In genomic region chr5:34778451-34778850, GRCh38 we compare ENCODE assay signal across 30 cellular contexts.
"Had no signal": no experiment of that assay in that cellular context is flagged by ENCODE, and none has a peak within 500 bp of the region (broad histone marks: within the 10 kb centered on the region; RNA-seq: fewer than 3 reads in every experiment).

No MANE protein-coding gene starts in this region.

- FAIRE-seq: colon, endometrium, endothelial cell of umbilical vein, frontal cortex had no signal

- H3K9me3 ChIP-seq: colonic mucosa, gastrocnemius medialis had no signal

- H3K27ac ChIP-seq: colonic mucosa, coronary artery, dorsolateral prefrontal cortex, epithelial cell of prostate, esophagus muscularis mucosa, esophagus squamous epithelium, foreskin keratinocyte, gastrocnemius medialis, gastroesophageal sphincter, heart left ventricle, heart right ventricle, hepatocyte had no signal

- H3K36me3 ChIP-seq: colonic mucosa, esophagus muscularis mucosa, esophagus squamous epithelium, gastrocnemius medialis, gastroesophageal sphincter, heart left ventricle, heart right ventricle had no signal

- H3K79me2 ChIP-seq: hepatocyte had no signal

- DNase-seq: colonic mucosa; cortex of kidney; dermis blood vessel endothelial cell; dorsolateral prefrontal cortex; effector CD4-positive, alpha-beta T cell; effector CD8-positive, alpha-beta T cell; effector memory CD4-positive, alpha-beta T cell; effector memory CD8-positive, alpha-beta T cell; endodermal cell; erythroblast; esophagus squamous epithelium; foreskin fibroblast; foreskin keratinocyte; foreskin melanocyte; gastrocnemius medialis; glutamatergic neuron; head of caudate nucleus; heart left ventricle; heart right ventricle had no signal

- H3K27ac Mint-ChIP-seq: dendritic cell treated with granulocyte-macrophage colony-stimulating factor and Interleukin-4, amounts not matched to agents 40 ng/mL and 50 ng/mL, for 4 days; effector memory CD8-positive, alpha-beta T cell; endodermal cell had no signal

- H3K4me1 ChIP-seq: colonic mucosa, esophagus muscularis mucosa, esophagus squamous epithelium, foreskin keratinocyte, gastrocnemius medialis, gastroesophageal sphincter, heart left ventricle, heart right ventricle had no signal

- ATAC-seq: effector memory CD8-positive, alpha-beta T cell; esophagus mucosa; foreskin keratinocyte; gastrocnemius medialis; gastroesophageal sphincter; heart left ventricle; heart right ventricle had no signal

- H3K4me1 Mint-ChIP-seq: endodermal cell had no signal

- H3K4me3 ChIP-seq: colonic mucosa, coronary artery, dorsolateral prefrontal cortex, esophagus muscularis mucosa, esophagus squamous epithelium, gastrocnemius medialis, gastroesophageal sphincter, heart left ventricle, heart right ventricle, hepatocyte had no signal

- H3K27me3 ChIP-seq: colonic mucosa, dorsolateral prefrontal cortex, esophagus muscularis mucosa, esophagus squamous epithelium, foreskin keratinocyte, gastrocnemius medialis, gastroesophageal sphincter, heart left ventricle, heart right ventricle, hepatocyte had no signal

- H2AFZ ChIP-seq: hepatocyte had no signal

- H3K4me2 ChIP-seq: hepatocyte had no signal

- H3K4me3 Mint-ChIP-seq: dendritic cell treated with granulocyte-macrophage colony-stimulating factor and Interleukin-4, amounts not matched to agents 40 ng/mL and 50 ng/mL, for 4 days; effector memory CD8-positive, alpha-beta T cell; endodermal cell had no signal
